25 cellular contexts compared by ENCODE assay signal in the genomic region with DNA sequence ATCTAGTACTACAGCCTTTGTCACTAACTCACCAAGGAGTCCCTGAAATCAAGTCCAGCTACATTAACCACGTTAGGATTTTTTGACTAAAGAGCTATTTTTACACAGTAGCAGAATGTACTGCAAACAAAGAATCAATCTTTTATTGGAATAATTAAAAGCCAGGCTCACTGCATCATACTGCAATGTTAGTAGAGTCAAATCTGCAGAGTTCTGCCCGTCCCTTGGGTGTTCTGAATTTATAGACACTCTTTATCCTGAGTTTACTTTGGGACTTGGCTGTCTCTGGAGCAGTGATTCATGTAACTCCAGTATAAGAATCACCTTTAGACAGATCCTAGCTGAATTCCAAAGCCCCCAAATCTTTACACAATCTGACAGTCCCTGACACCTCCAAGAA.
"Had no signal": no experiment of that assay in that cellular context is flagged by ENCODE, and none has a peak within 500 bp of the region (broad histone marks: within the 10 kb centered on the region; RNA-seq: fewer than 3 reads in every experiment).

No MANE protein-coding gene starts in this region.

- H3K4me1 Mint-ChIP-seq: naive thymus-derived CD8-positive, alpha-beta T cell; nephron progenitor cell; neural crest cell; stimulated activated effector memory CD8-positive, alpha-beta T cell treated with anti-CD3 and anti-CD28 coated beads, Interleukin-12 subunit alpha, Interleukin-12 subunit beta, amount 100 ng/mL, for 72 hours; stimulated activated naive B cell treated with anti-CD40 and anti-IgM and Interleukin-4, amounts not matched to agents 10 μg/mL and 1 μg/mL and 100 μg/mL, for 72 hours had no signal

- DNase-seq: naive thymus-derived CD8-positive, alpha-beta T cell; nephron progenitor cell; nucleus accumbens; pancreas; psoas muscle; right cardiac atrium; right lobe of liver; sigmoid colon; small intestine; stimulated activated CD4-positive, alpha-beta T cell treated with anti-CD3 and anti-CD28 coated beads, Interleukin-15, amount 100 ng/mL, for 24 hours; stimulated activated CD4-positive, alpha-beta T cell treated with anti-CD3 and anti-CD28 coated beads, Interleukin-2, amount 100 ng/mL, for 24 hours; stimulated activated CD4-positive, alpha-beta T cell treated with anti-CD3 and anti-CD28 coated beads, Interleukin-2, amount 100 ng/mL, for 48 hours; stimulated activated CD4-positive, alpha-beta T cell treated with anti-CD3 and anti-CD28 coated beads, Interleukin-4, amount 100 ng/mL, for 24 hours; stimulated activated naive B cell treated with anti-CD40 and anti-IgM and Interleukin-4, amounts not matched to agents 10 μg/mL and 1 μg/mL and 100 μg/mL, for 72 hours; stimulated activated naive CD4-positive, alpha-beta T cell treated with Interleukin-2 at 50 U/mL for 16 hours; stomach; tibial artery; transverse colon; upper lobe of left lung had no signal

- H3K27me3 ChIP-seq: neutrophil, pancreas, right lobe of liver, sigmoid colon, stomach, tibial artery, transverse colon, upper lobe of left lung, vagina had no signal

- H3K36me3 Mint-ChIP-seq: naive thymus-derived CD8-positive, alpha-beta T cell; natural killer cell treated with Interleukin-12 subunit alpha and Interleukin-12 subunit beta and Interleukin-15 and Interleukin-18, amount 100 ng/mL, for 72 hours; stimulated activated effector memory CD8-positive, alpha-beta T cell treated with anti-CD3 and anti-CD28 coated beads, Interleukin-12 subunit alpha, Interleukin-12 subunit beta, amount 100 ng/mL, for 72 hours; stimulated activated naive B cell treated with anti-CD40 and anti-IgM and Interleukin-4, amounts not matched to agents 10 μg/mL and 1 μg/mL and 100 μg/mL, for 72 hours had no signal

- H3K9me3 ChIP-seq: neutrophil, pancreas, psoas muscle, right lobe of liver, sigmoid colon, tibial artery, transverse colon, upper lobe of left lung, vagina had no signal

- H3K27ac Mint-ChIP-seq: naive thymus-derived CD8-positive, alpha-beta T cell; natural killer cell treated with Interleukin-12 subunit alpha and Interleukin-12 subunit beta and Interleukin-15 and Interleukin-18, amount 100 ng/mL, for 72 hours; nephron progenitor cell; stimulated activated effector memory CD8-positive, alpha-beta T cell treated with anti-CD3 and anti-CD28 coated beads, Interleukin-12 subunit alpha, Interleukin-12 subunit beta, amount 100 ng/mL, for 72 hours; stimulated activated naive B cell treated with anti-CD40 and anti-IgM and Interleukin-4, amounts not matched to agents 10 μg/mL and 1 μg/mL and 100 μg/mL, for 72 hours; stimulated activated naive CD8-positive, alpha-beta T cell treated with anti-CD3 and anti-CD28 coated beads, Interleukin-15, Interleukin-2, amounts not matched to agents 100 ng/mL and 50 ng/mL, for 24 hours had no signal

- H3K4me3 Mint-ChIP-seq: naive thymus-derived CD8-positive, alpha-beta T cell; natural killer cell treated with Interleukin-12 subunit alpha and Interleukin-12 subunit beta and Interleukin-15 and Interleukin-18, amount 100 ng/mL, for 72 hours; nephron progenitor cell; neural crest cell; stimulated activated effector memory CD8-positive, alpha-beta T cell treated with anti-CD3 and anti-CD28 coated beads, Interleukin-12 subunit alpha, Interleukin-12 subunit beta, amount 100 ng/mL, for 72 hours; stimulated activated naive B cell treated with anti-CD40 and anti-IgM and Interleukin-4, amounts not matched to agents 10 μg/mL and 1 μg/mL and 100 μg/mL, for 72 hours; stimulated activated naive CD8-positive, alpha-beta T cell treated with anti-CD3 and anti-CD28 coated beads, Interleukin-15, Interleukin-2, amounts not matched to agents 100 ng/mL and 50 ng/mL, for 24 hours had no signal

- H3K36me3 ChIP-seq: neutrophil, pancreas, right lobe of liver, sigmoid colon, stomach, tibial artery, transverse colon, upper lobe of left lung, vagina had no signal

- H3K27ac ChIP-seq: neutrophil, pancreas, psoas muscle, right lobe of liver, stomach, tibial artery, transverse colon, upper lobe of left lung, vagina had no signal

- H3K9me3 Mint-ChIP-seq: natural killer cell treated with Interleukin-12 subunit alpha and Interleukin-12 subunit beta and Interleukin-15 and Interleukin-18, amount 100 ng/mL, for 72 hours; nephron progenitor cell; neural crest cell; stimulated activated effector memory CD8-positive, alpha-beta T cell treated with anti-CD3 and anti-CD28 coated beads, Interleukin-12 subunit alpha, Interleukin-12 subunit beta, amount 100 ng/mL, for 72 hours; stimulated activated naive B cell treated with anti-CD40 and anti-IgM and Interleukin-4, amounts not matched to agents 10 μg/mL and 1 μg/mL and 100 μg/mL, for 72 hours; stimulated activated naive CD8-positive, alpha-beta T cell treated with anti-CD3 and anti-CD28 coated beads, Interleukin-15, Interleukin-2, amounts not matched to agents 100 ng/mL and 50 ng/mL, for 24 hours had no signal

- H3K4me1 ChIP-seq: pancreas, psoas muscle, right lobe of liver, stomach, transverse colon, upper lobe of left lung, vagina had no signal

- H3K4me3 ChIP-seq: pancreas, psoas muscle, right lobe of liver, sigmoid colon, stomach, tibial artery, transverse colon, upper lobe of left lung, vagina had no signal

- H3K27me3 Mint-ChIP-seq: stimulated activated naive CD8-positive, alpha-beta T cell treated with anti-CD3 and anti-CD28 coated beads, Interleukin-15, Interleukin-2, amounts not matched to agents 100 ng/mL and 50 ng/mL, for 24 hours had no signal
